Comparison of ENCODE assay signal across 22 cellular contexts in the genomic region with DNA sequence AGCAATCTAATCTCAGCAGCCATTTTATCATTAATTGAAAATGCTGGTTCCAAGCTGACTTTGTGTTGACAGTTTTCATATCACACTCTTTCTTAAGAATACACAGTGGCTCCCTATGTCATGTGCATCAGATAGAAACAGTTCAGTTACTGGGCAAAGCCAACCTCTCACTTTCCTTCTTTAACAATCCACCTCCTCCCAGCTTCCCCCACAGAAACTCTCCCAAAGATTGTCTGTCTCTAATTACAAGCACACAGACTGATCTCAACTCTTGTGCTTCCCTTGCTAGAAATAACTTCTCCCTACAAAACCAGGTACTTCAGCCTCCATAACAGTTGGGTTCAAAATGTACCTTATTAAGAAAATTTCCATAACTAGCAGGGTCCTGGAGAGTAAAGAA.
DNase-seq lines count a peak whose midpoint lies in the region; TF ChIP-seq lines count a peak whose summit lies in the region.
"Had no signal": no experiment of that assay in that cellular context is flagged by ENCODE, and none has a peak within 500 bp of the region (broad histone marks: within the 10 kb centered on the region; RNA-seq: fewer than 3 reads in every experiment).

No MANE protein-coding gene starts in this region.

- DNase-seq in cardiac muscle cell (ENCODE audit: low read depth in 1 of 2, low spot score in 1 of 2) (no peak), left ventricle myocardium inferior (no peak), esophagus muscularis mucosa (ENCODE audit: extremely low spot score) (peak; percentile 64), HCEC 1CT (no peak)
- DNase-seq: 8988T; ACHN; BE2C; C1 segment of cervical spinal cord; CD4-positive, alpha-beta memory T cell; CD4-positive, CD25-positive, alpha-beta regulatory T cell; CD8-positive, alpha-beta memory T cell; COR-L47; DMS 273 treated with DMSO at 0.1 percent for 48 hours; DMS153; DMS53; DMS79; DND-41; EL; GDM1 had no signal

- H3K36me3 ChIP-seq in cardiac muscle cell (no peaks in the 10 kb centered on the region), left ventricle myocardium inferior (no peaks in the 10 kb centered on the region), HEK293 (ENCODE audit: control insufficient read depth in 2 of 2, insufficient read depth in 1 of 2, low read length in 2 of 2) (no peaks in the 10 kb centered on the region), esophagus muscularis mucosa (no peaks in the 10 kb centered on the region)
- H3K36me3 ChIP-seq: BE2C, BLaER1 had no signal

- H3K4me3 ChIP-seq in cardiac muscle cell (no peak overlapping the region), left ventricle myocardium inferior (no peak overlapping the region), HEK293 (ENCODE audit: low read depth, low read length) (no peak overlapping the region), esophagus muscularis mucosa (no peak overlapping the region)
- H3K4me3 ChIP-seq: BLaER1, GM12878 had no signal

- CTCF ChIA-PET in HEK293 (lab: Yijun Ruan, JAX) = interaction anchor here (1.3 kb wide), 1 partner anchor 10 kb away, joined by 5 read pairs; no protein-coding TSS in a partner anchor

- no peaks in the 10 kb centered on the region for H3K9me3 ChIP-seq in cardiac muscle cell (ENCODE audit: low read depth)
- H3K9me3 ChIP-seq in left ventricle myocardium inferior (replicated peaks) = no peaks in the 10 kb centered on the region
- H3K9me3 ChIP-seq in HEK293 (ENCODE audit: control insufficient read depth, insufficient read depth, low read depth, low read length) = no peaks in the 10 kb centered on the region
- no peaks in the 10 kb centered on the region for H3K9me3 ChIP-seq in esophagus muscularis mucosa
- H3K9me3 ChIP-seq: BE2C, BLaER1 had no signal

- TF ChIP-seq EP300 in esophagus muscularis mucosa (IDR thresholded peaks at IDR 0.05) = no peak

- no peak for TF ChIP-seq POLR2A in esophagus muscularis mucosa (IDR thresholded peaks at IDR 0.05; ENCODE audit: low read depth)

- H3K4me1 ChIP-seq in cardiac muscle cell (ENCODE audit: low read depth) (peaks cover 28% of the 10 kb centered on the region), left ventricle myocardium inferior (no peaks in the 10 kb centered on the region), HEK293 (ENCODE audit: control insufficient read depth, insufficient read depth, low read length) (peaks cover 5% of the 10 kb centered on the region; the same call in 1 of the 2 replicates), esophagus muscularis mucosa (peaks cover 0 to 5% (median 0%) of the 10 kb centered on the region in 4 donors)
- H3K4me1 ChIP-seq: BE2C had no signal

- POLR2A ChIA-PET in HEK293 (lab: Yijun Ruan, JAX) = no interaction called here

- intact Hi-C loops in left ventricle myocardium inferior (cut with micrococcal nuclease) (no loop called here), esophagus muscularis mucosa (cut with DNase I) (loop anchor here (10.0 kb wide), 1 partner anchor 861 kb away; no protein-coding TSS in a partner anchor)

- TF ChIP-seq CTCF in cardiac muscle cell (IDR thresholded peaks at IDR 0.05; ENCODE audit: low read depth, low read length) (no peak), left ventricle myocardium inferior (IDR thresholded peaks at IDR 0.05; ENCODE audit: borderline replicate concordance) (no peak), HEK293 (tag by site-specific recombination; IDR thresholded peaks at IDR 0.05) (no peak), esophagus muscularis mucosa (IDR thresholded peaks at IDR 0.05) (no peak)

- H3K27ac ChIP-seq in cardiac muscle cell (peak overlapping the region; percentile 67), left ventricle myocardium inferior (replicated peaks) (no peak overlapping the region), HEK293 (ENCODE audit: extremely low read depth, low read depth, low read length) (no peak overlapping the region), esophagus muscularis mucosa (replicated peaks in 1 of 4) (no peak overlapping the region)
- H3K27ac ChIP-seq: BLaER1 had no signal

- H3K27me3 ChIP-seq in cardiac muscle cell (no peaks in the 10 kb centered on the region), left ventricle myocardium inferior (ENCODE audit: low read depth) (no peaks in the 10 kb centered on the region), esophagus muscularis mucosa (no peaks in the 10 kb centered on the region)
- H3K27me3 ChIP-seq: BE2C, BLaER1 had no signal

TF ChIP-seq in HEK293, 187 proteins besides CTCF, POLR2A, EP300 and RAD21:
- no peak for TF ChIP-seq ZNF266 (tag by site-specific recombination; IDR thresholded peaks at IDR 0.05; ENCODE audit: low read depth)
- TF ChIP-seq PRDM4 (tag by site-specific recombination; IDR thresholded peaks at IDR 0.05) = peak; percentile 76
- no peak for TF ChIP-seq ZNF24 (tag by site-specific recombination; IDR thresholded peaks at IDR 0.05)
